21 cellular contexts compared by ENCODE assay signal in genomic region chr14:35766700-35767082, GRCh38. TPM values are rescaled to one million over a fixed set of nuclear protein-coding genes. Genes with fewer than 3 reads are reported as not detected.
DNase-seq lines count a peak whose midpoint lies in the region; ATAC-seq and FAIRE-seq lines count a peak whose summit lies in the region.
"Had no signal": no experiment of that assay in that cellular context is flagged by ENCODE, and none has a peak within 500 bp of the region (broad histone marks: within the 10 kb centered on the region; RNA-seq: fewer than 3 reads in every experiment).

No MANE protein-coding gene starts in this region.

- H3K9me3 ChIP-seq in CD4-positive, alpha-beta memory T cell (ENCODE audit: control insufficient read depth in 1 of 2, low read length in 2 of 2), result no peaks in the 10 kb centered on the region
- no peaks in the 10 kb centered on the region for H3K9me3 ChIP-seq in mesenchymal stem cell (ENCODE audit: control insufficient read depth, low read length)
- H3K9me3 ChIP-seq: A549, tibial artery had no signal

- CTCF ChIA-PET in CD4-positive, alpha-beta memory T cell (lab: Charles Lee; ENCODE audit: partially characterized antibody), result no interaction called here
- CTCF ChIA-PET in T-cell (lab: Charles Lee), result no interaction called here

- no peak overlapping the region for H3K27ac ChIP-seq in CD4-positive, alpha-beta memory T cell (ENCODE audit: low read depth, low read length)
- H3K27ac ChIP-seq in mesenchymal stem cell (ENCODE audit: low read length, poor library complexity, severe bottlenecking), result no peak overlapping the region
- H3K27ac ChIP-seq: A549, tibial artery had no signal

- H3K27ac Mint-ChIP-seq in CD4-positive, alpha-beta memory T cell, result peak overlapping the region in 4 of 7 donors; percentile 29 to 53 (median 39)
- peak overlapping the region in 1 of 2 donors; percentile 44 for H3K27ac Mint-ChIP-seq in T-cell
- H3K27ac Mint-ChIP-seq: GM23338; stimulated activated naive CD8-positive, alpha-beta T cell treated with anti-CD3 and anti-CD28 coated beads, Interleukin-15, Interleukin-2, amounts not matched to agents 100 ng/mL and 50 ng/mL, for 24 hours had no signal

- H3K4me2 ChIP-seq in mesenchymal stem cell (ENCODE audit: low read length, poor library complexity, severe bottlenecking), result no peak overlapping the region
- H3K4me2 ChIP-seq: A549, GM23338 had no signal

- no peak overlapping the region for H3K23ac ChIP-seq in mesenchymal stem cell (ENCODE audit: low read length in 2 of 2)

- H2BK12ac ChIP-seq in mesenchymal stem cell (ENCODE audit: low read length in 2 of 2), result no peak overlapping the region

- FAIRE-seq in islet of Langerhans (lab: Jason Lieb, UNC), result peak; percentile 91
- FAIRE-seq: A549, GM18507, RCC 7860, small intestine had no signal

- no peak overlapping the region for H2BK15ac ChIP-seq in mesenchymal stem cell (ENCODE audit: low read depth, poor library complexity, severe bottlenecking)

- no peak overlapping the region for H2BK5ac ChIP-seq in mesenchymal stem cell (ENCODE audit: low read depth, low read length, poor library complexity, severe bottlenecking)

- H4K91ac ChIP-seq in mesenchymal stem cell (ENCODE audit: low read length), result no peak overlapping the region

- H2AFZ ChIP-seq in mesenchymal stem cell (ENCODE audit: low read depth, low read length), result no peak overlapping the region
- H2AFZ ChIP-seq: GM23338 had no signal

- H3K4me3 ChIP-seq in CD4-positive, alpha-beta memory T cell (ENCODE audit: low read length in 2 of 2), result no peak overlapping the region
- H3K4me3 ChIP-seq in mesenchymal stem cell (ENCODE audit: insufficient read depth in 1 of 2, low read depth in 1 of 2, low read length in 2 of 2), result no peak overlapping the region
- H3K4me3 ChIP-seq: A549, GM23338, tibial artery had no signal

- POLR2A ChIA-PET in CD4-positive, alpha-beta memory T cell (lab: Charles Lee; ENCODE audit: partially characterized antibody), result no interaction called here
- POLR2A ChIA-PET in T-cell (lab: Charles Lee), result no interaction called here

- H3K18ac ChIP-seq in mesenchymal stem cell (ENCODE audit: low read depth in 1 of 2, low read length in 2 of 2), result no peak overlapping the region

- no peak overlapping the region for H3K9ac ChIP-seq in mesenchymal stem cell (ENCODE audit: low read length)

- no peak overlapping the region for H4K8ac ChIP-seq in mesenchymal stem cell (ENCODE audit: low read length)

- H3K4ac ChIP-seq in mesenchymal stem cell (ENCODE audit: low read depth in 1 of 2, low read length in 2 of 2), result no peak overlapping the region

- H2BK120ac ChIP-seq in mesenchymal stem cell (ENCODE audit: low read depth, low read length), result no peak overlapping the region

- 76% methylated on average over 2 of the region's 2 CpGs for WGBS in mesenchymal stem cell

- no peaks in the 10 kb centered on the region for H3K27me3 Mint-ChIP-seq in CD4-positive, alpha-beta memory T cell
- H3K27me3 Mint-ChIP-seq in T-cell, result no peaks in the 10 kb centered on the region
- H3K27me3 Mint-ChIP-seq: stimulated activated naive CD8-positive, alpha-beta T cell treated with anti-CD3 and anti-CD28 coated beads, Interleukin-15, Interleukin-2, amounts not matched to agents 100 ng/mL and 50 ng/mL, for 24 hours had no signal

- H3K79me1 ChIP-seq in mesenchymal stem cell (replicated peaks; ENCODE audit: low read length, poor library complexity, severe bottlenecking), result peaks cover 11% of the 10 kb centered on the region

- H3K4me1 Mint-ChIP-seq in CD4-positive, alpha-beta memory T cell, result peaks cover 8 to 21% (median 15%) of the 10 kb centered on the region in 4 donors
- H3K4me1 Mint-ChIP-seq in T-cell, result peaks cover 25 to 28% (median 26%) of the 10 kb centered on the region in 3 donors
- H3K4me1 Mint-ChIP-seq: GM23338 had no signal

- intact Hi-C loops in CD4-positive, alpha-beta memory T cell (cut with micrococcal nuclease), result no loop called here

- peaks cover 19% of the 10 kb centered on the region for H3K4me1 ChIP-seq in CD4-positive, alpha-beta memory T cell (ENCODE audit: insufficient read depth, low read length)
- no peaks in the 10 kb centered on the region for H3K4me1 ChIP-seq in mesenchymal stem cell (ENCODE audit: control insufficient read depth, insufficient read depth, low read depth, low read length)
- H3K4me1 ChIP-seq: A549, tibial artery had no signal

- no peaks in the 10 kb centered on the region for H3K9me3 Mint-ChIP-seq in CD4-positive, alpha-beta memory T cell
- H3K9me3 Mint-ChIP-seq in T-cell, result no peaks in the 10 kb centered on the region
- H3K9me3 Mint-ChIP-seq: GM23338; stimulated activated naive CD8-positive, alpha-beta T cell treated with anti-CD3 and anti-CD28 coated beads, Interleukin-15, Interleukin-2, amounts not matched to agents 100 ng/mL and 50 ng/mL, for 24 hours had no signal

- DNase-seq in activated CD4-positive, alpha-beta T cell treated with anti-CD3 and anti-CD28 coated beads for 48 hours, result peak; percentile 13
- no peak for DNase-seq in activated CD4-positive, alpha-beta T cell treated with anti-CD3 and anti-CD28 coated beads, Interleukin-2, amount 50 U/mL, for 1 hour
- no peak for DNase-seq in CD4-positive, alpha-beta memory T cell
- DNase-seq in T-cell (no peak), NCI-H226 (no peak), NCI-H1930 (lab: John Stamatoyannopoulos, UW) (no peak), mesenchymal stem cell (no peak)
- DNase-seq: activated effector memory CD4-positive, alpha-beta T cell treated with Interleukin-2 at 50 U/mL for 16 hours; aorta; kidney glomerular epithelial cell; mammary epithelial cell; NCI-H1436 treated with DMSO at 0.1 percent for 48 hours; NCI-H524; small intestine; tibial artery had no signal

- peaks cover 4% of the 10 kb centered on the region for H3K36me3 ChIP-seq in CD4-positive, alpha-beta memory T cell (ENCODE audit: insufficient read depth, low read length)
- peaks cover 3 to 21% of the 10 kb centered on the region in 2 experiments for H3K36me3 ChIP-seq in mesenchymal stem cell (ENCODE audit: control insufficient read depth in 1 of 2, insufficient read depth in 2 of 2, low read depth in 1 of 2, low read length in 2 of 2)

- no peak overlapping the region for H3K14ac ChIP-seq in mesenchymal stem cell (ENCODE audit: low read length in 2 of 2)

- no peaks in the 10 kb centered on the region for H3K27me3 ChIP-seq in CD4-positive, alpha-beta memory T cell (ENCODE audit: insufficient read depth, low read length)
- no peaks in the 10 kb centered on the region for H3K27me3 ChIP-seq in mesenchymal stem cell (ENCODE audit: control insufficient read depth in 1 of 2, insufficient read depth in 1 of 2, low read length in 2 of 2)
- H3K27me3 ChIP-seq: tibial artery had no signal

- peak in 3 of 4 experiments; percentile 73 to 82 (median 73) for ATAC-seq in T-cell (replicated peaks in 1 of 4)
- ATAC-seq: A549, GM23338 had no signal

- H3K36me3 Mint-ChIP-seq in CD4-positive, alpha-beta memory T cell, result peaks cover 14 to 27% of the 10 kb centered on the region in 2 donors
- peaks cover 19% of the 10 kb centered on the region for H3K36me3 Mint-ChIP-seq in T-cell

- peak overlapping the region in 3 of 8 donors; percentile 4 to 44 (median 36) for H3K4me3 Mint-ChIP-seq in CD4-positive, alpha-beta memory T cell
- peak overlapping the region in 1 of 3 donors; percentile 28 for H3K4me3 Mint-ChIP-seq in T-cell
- H3K4me3 Mint-ChIP-seq: GM23338; stimulated activated naive CD8-positive, alpha-beta T cell treated with anti-CD3 and anti-CD28 coated beads, Interleukin-15, Interleukin-2, amounts not matched to agents 100 ng/mL and 50 ng/mL, for 24 hours had no signal

- no peak overlapping the region for H2AK5ac ChIP-seq in mesenchymal stem cell (ENCODE audit: low read length, severe bottlenecking)

RNA-seq across cellular contexts. Expression of gene RALGAPA1, which starts 42.4 kb away (rescaled TPM):
- total RNA-seq in CD4-positive, alpha-beta memory T cell, result 10 to 100 TPM; 64.7 to 66.0 TPM
- 10 to 100 TPM; 15.1 to 21.1 TPM for polyA plus RNA-seq in CD4-positive, alpha-beta memory T cell
- 10 to 100 TPM; 65.1 to 88.9 (median 82.9) TPM for total RNA-seq in T-cell
- polyA plus RNA-seq in mesenchymal stem cell (2013, experiment 1 of 2), result 8.9 TPM
- polyA plus RNA-seq in mesenchymal stem cell (2013, experiment 2 of 2), result 7.6 TPM

RNA-seq across cellular contexts. Expression of gene BRMS1L, which starts 59.4 kb away (rescaled TPM):
- total RNA-seq in CD4-positive, alpha-beta memory T cell, result 1 to 10 TPM; 5.3 to 9.7 TPM
- polyA plus RNA-seq in CD4-positive, alpha-beta memory T cell, result 1 to 10 TPM; 3.1 to 5.9 TPM
- 1 to 10 TPM; 3.9 to 7.7 (median 5.4) TPM for total RNA-seq in T-cell
- 8.8 TPM for polyA plus RNA-seq in mesenchymal stem cell (2013, experiment 1 of 2)
- 9.8 TPM for polyA plus RNA-seq in mesenchymal stem cell (2013, experiment 2 of 2)
